ENCODE assay signal across 8 cellular contexts in genomic region chr6:149431905-149432775, GRCh38. TPM values are rescaled to one million over a fixed set of nuclear protein-coding genes. Genes with fewer than 3 reads are reported as not detected.
DNase-seq lines count a peak whose midpoint lies in the region; ATAC-seq and TF ChIP-seq lines count a peak whose summit lies in the region.

No MANE protein-coding gene starts in this region.

- TF ChIP-seq CTCF in chondrocyte (IDR thresholded peaks at IDR 0.05) (peak; percentile 98), liver (IDR thresholded peaks at IDR 0.05; ENCODE audit: low read depth, low read length, missing input control) (peak; percentile 96)

- ATAC-seq in GM18870 (IDR thresholded peaks at IDR 0.05; ENCODE audit: unreplicated experiment) (peak; percentile 65), HG03342 (IDR thresholded peaks at IDR 0.05; ENCODE audit: unreplicated experiment) (peak; percentile 91)

- no peaks in the 10 kb centered on the region for H3K9me3 ChIP-seq in liver (ENCODE audit: control insufficient read depth in 4 of 4, low read length in 3 of 4)

- no peaks in the 10 kb centered on the region for H3K9me3 Mint-ChIP-seq in chondrocyte (ENCODE audit: low read depth)

- peak; percentile 92 for DNase-seq in AG20443 (ENCODE audit: low spot score)
- DNase-seq in NCI-H446 treated with DMSO at 0.1 percent for 48 hours (lab: John Stamatoyannopoulos, UW) = peak; percentile 18
- DNase-seq in activated CD4-positive, alpha-beta T cell treated with anti-CD3 and anti-CD28 coated beads for 24 hours (ENCODE audit: low read depth in 2 of 2) = peak; percentile 93 to 96
- DNase-seq in chondrocyte (ENCODE audit: low spot score) = no peak
- DNase-seq in stimulated activated CD4-positive, alpha-beta T cell treated with anti-CD3 and anti-CD28 coated beads, Interleukin-4, amount 100 ng/mL, for 48 hours (ENCODE audit: low read depth in 2 of 2) = peak; percentile 84 to 94

- H3K27ac Mint-ChIP-seq in chondrocyte (ENCODE audit: unreplicated experiment) = no peak overlapping the region

- H3K27me3 Mint-ChIP-seq in chondrocyte (ENCODE audit: low read depth) = no peaks in the 10 kb centered on the region

- no peaks in the 10 kb centered on the region for H3K36me3 Mint-ChIP-seq in chondrocyte (ENCODE audit: low read depth)

- peaks cover 0 to 7% (median under 1%) of the 10 kb centered on the region in 4 donors for H3K4me1 ChIP-seq in liver (ENCODE audit: control insufficient read depth in 4 of 4, insufficient read depth in 4 of 4, low read length in 3 of 4)

- H3K4me1 Mint-ChIP-seq in chondrocyte (ENCODE audit: low read depth) = peaks cover 3% of the 10 kb centered on the region

- H3K9ac ChIP-seq in liver (ENCODE audit: low read depth in 1 of 2, low read length in 2 of 2) = no peak overlapping the region

- TF ChIP-seq RAD21 in liver (IDR thresholded peaks at IDR 0.05) = peak; percentile 100

- no peaks in the 10 kb centered on the region for H3K27me3 ChIP-seq in liver (ENCODE audit: control insufficient read depth in 4 of 4, insufficient read depth in 4 of 4, low read length in 3 of 4)

- no peak overlapping the region for H3K27ac ChIP-seq in liver (ENCODE audit: low read depth in 1 of 2, low read length in 2 of 2)

- 29% methylated on average over 19 of the region's 19 CpGs for WGBS in liver

- peak overlapping the region; percentile 47 for H3K4me3 Mint-ChIP-seq in chondrocyte (ENCODE audit: unreplicated experiment)

- no peaks in the 10 kb centered on the region for H3K36me3 ChIP-seq in liver (ENCODE audit: control insufficient read depth in 4 of 4, insufficient read depth in 3 of 4, low read depth in 1 of 4, low read length in 3 of 4)

- H3K4me3 ChIP-seq in liver (ENCODE audit: low read depth in 1 of 3, low read length in 3 of 3) = no peak overlapping the region

TF ChIP-seq in liver, 16 proteins besides CTCF, POLR2A, EP300 and RAD21:
- TF ChIP-seq RXRA (IDR thresholded peaks at IDR 0.05) = peak; percentile 29 to 51
- TF ChIP-seq MAX (IDR thresholded peaks at IDR 0.05) = no peak
- TF ChIP-seq NR2F2 (IDR thresholded peaks at IDR 0.05) = peak; percentile 76
TF ChIP-seq in liver: peak in this region for 2.

RNA-seq across cellular contexts. Expression of gene SUMO4, which starts 32.1 kb away (rescaled TPM):
- total RNA-seq in chondrocyte = 1.1 to 2.8 TPM (median 1.5 TPM) in 3 replicates
- total RNA-seq in liver = 1 to 10 TPM in 1 of 2 donors, under 1 TPM in 1; 0.84 to 3.3 TPM
- polyA plus RNA-seq in liver = under 1 TPM in 1 of 2 donors, not detected in 1; 0.83 TPM

RNA-seq across cellular contexts. Expression of gene ZC3H12D, which starts 52.7 kb away (rescaled TPM):
- total RNA-seq in chondrocyte (0.25 to 0.39 TPM in 2 of 3 replicates, not detected in the other), liver (1 to 10 TPM; 1.4 TPM)
- polyA plus RNA-seq in liver = under 1 TPM; 0.07 to 0.27 TPM
